In genomic region chr10:72639441-72639873, GRCh38 we compare ENCODE assay signal across 1 cellular context.
TF ChIP-seq lines count a peak whose summit lies in the region.

No MANE protein-coding gene starts in this region.

TF ChIP-seq in H1, 55 proteins besides CTCF, POLR2A, EP300 and RAD21 (continued from another document):
- no peak for TF ChIP-seq ATF2 (IDR thresholded peaks at IDR 0.05; ENCODE audit: low read length)
